Comparison of ENCODE assay signal across 20 cellular contexts in genomic region chr15:95869920-95870319, GRCh38.
A peak's percentile ranks its signal among the peaks of the same experiment; 100 is the strongest.
DNase-seq lines count a peak whose midpoint lies in the region; ATAC-seq and TF ChIP-seq lines count a peak whose summit lies in the region.
"Had no signal": no experiment of that assay in that cellular context is flagged by ENCODE, and none has a peak within 500 bp of the region (broad histone marks: within the 10 kb centered on the region; RNA-seq: fewer than 3 reads in every experiment).

No MANE protein-coding gene starts in this region.

- H2BK5ac ChIP-seq in IMR-90 (ENCODE audit: low read depth, low read length, poor library complexity, severe bottlenecking), result no peak overlapping the region

- no peak overlapping the region for H2AK9ac ChIP-seq in IMR-90 (replicated peaks; ENCODE audit: low read depth, low read length, poor library complexity)

- H3K27me3 ChIP-seq in DND-41 (ENCODE audit: insufficient read depth, low read length, poor library complexity), result no peaks in the 10 kb centered on the region
- no peaks in the 10 kb centered on the region for H3K27me3 ChIP-seq in IMR-90 (ENCODE audit: control insufficient read depth, insufficient read depth, low read length)
- H3K27me3 ChIP-seq: foreskin keratinocyte, hepatocyte, pancreas, sigmoid colon, testis had no signal

- intact Hi-C loops in IMR-90 (cut with micrococcal nuclease) (no loop called here), mucosa of descending colon (cut with DNase I, micrococcal nuclease) (no loop called here), posterior cingulate gyrus (cut with DNase I) (no loop called here)
- intact Hi-C loops in activated T-helper 2 cell treated with anti-CD3 and anti-CD28 coated beads, Interferon-gamma antibody, Interleukin-2, Interleukin-4, amounts not matched to agents 10 μg/mL and 5 μg/mL and 100 μg/mL, durations not matched to agents 14 hours and 24 hours and 36 hours (cut with micrococcal nuclease), result loop anchor here (5.0 to 10.0 kb wide), 2 partner anchors 33 to 585 kb away; no protein-coding TSS in a partner anchor

- TF ChIP-seq CTCF in DND-41 (IDR thresholded peaks at IDR 0.05; ENCODE audit: borderline replicate concordance, extremely low read depth, low read length, poor library complexity, severe bottlenecking), result no peak
- no peak for TF ChIP-seq CTCF in IMR-90 (conservative IDR thresholded peaks at IDR 0.05; ENCODE audit: low read depth, low read length)
- no peak for TF ChIP-seq CTCF in nephron progenitor cell (IDR thresholded peaks at IDR 0.05)
- TF ChIP-seq CTCF in mucosa of descending colon (IDR thresholded peaks at IDR 0.05), result no peak

- H3K14ac ChIP-seq in IMR-90 (replicated peaks; ENCODE audit: low read depth, low read length), result no peak overlapping the region

- no peak overlapping the region for H4K5ac ChIP-seq in IMR-90 (ENCODE audit: low read depth, low read length)

- H3K79me2 ChIP-seq in DND-41 (ENCODE audit: insufficient read depth, low read length), result no peaks in the 10 kb centered on the region
- H3K79me2 ChIP-seq: hepatocyte had no signal

- H3K9me3 ChIP-seq in DND-41 (ENCODE audit: insufficient read depth, low read length, severe bottlenecking), result no peaks in the 10 kb centered on the region
- H3K9me3 ChIP-seq in IMR-90 (ENCODE audit: control insufficient read depth, insufficient read depth, low read length), result no peaks in the 10 kb centered on the region
- no peaks in the 10 kb centered on the region for H3K9me3 ChIP-seq in mucosa of descending colon
- H3K9me3 ChIP-seq: pancreas, sigmoid colon, testis had no signal

- H3K4me2 ChIP-seq in DND-41 (ENCODE audit: insufficient read depth, low read length), result peak overlapping the region; percentile 60
- no peak overlapping the region for H3K4me2 ChIP-seq in IMR-90 (ENCODE audit: low read depth, low read length)
- H3K4me2 ChIP-seq: hepatocyte had no signal

- TF ChIP-seq POLR2A in IMR-90 (IDR thresholded peaks at IDR 0.05; ENCODE audit: low read depth, low read length), result no peak

- no peak overlapping the region for H3K56ac ChIP-seq in IMR-90 (ENCODE audit: extremely low read depth, insufficient read depth, low read length)

- H2AFZ ChIP-seq in DND-41 (ENCODE audit: low read depth, low read length) (0 out of 2 replicates have a peak overlapping the region, but pooled peaks have one; percentile 42), IMR-90 (replicated peaks; ENCODE audit: low read length, poor library complexity) (no peak overlapping the region)
- H2AFZ ChIP-seq: hepatocyte had no signal

- CTCF ChIA-PET in IMR-90 (lab: Yijun Ruan, JAX), result interaction anchor here (0.5 kb wide), 1 partner anchor 109 kb away, joined by 3 read pairs; no protein-coding TSS in a partner anchor

- H3K4me3 ChIP-seq in DND-41 (ENCODE audit: low read depth in 1 of 2, low read length in 2 of 2) (peak overlapping the region in 1 of 2 experiments; percentile 41; a peak in 2 of 4 replicates), IMR-90 (ENCODE audit: insufficient read depth, low read depth, low read length) (no peak overlapping the region), mucosa of descending colon (no peak overlapping the region)
- H3K4me3 ChIP-seq: dorsolateral prefrontal cortex, hepatocyte, pancreas, sigmoid colon had no signal

- H3K23ac ChIP-seq in IMR-90 (ENCODE audit: low read depth, low read length), result no peak overlapping the region

- dilution Hi-C loops in IMR-90 (cut with HindIII; ENCODE audit: low sequenced_read_pairs, unreplicated experiment), result no loop called here

- no peak overlapping the region for H3K18ac ChIP-seq in IMR-90 (ENCODE audit: low read depth, low read length)

- peak overlapping the region; percentile 82 for H3K27ac ChIP-seq in DND-41 (ENCODE audit: low read length)
- H3K27ac ChIP-seq in IMR-90 (ENCODE audit: insufficient read depth, low read length), result no peak overlapping the region
- H3K27ac ChIP-seq: dorsolateral prefrontal cortex, epithelial cell of prostate, foreskin keratinocyte, hepatocyte, pancreas, sigmoid colon had no signal

- H3K36me3 ChIP-seq in DND-41 (ENCODE audit: insufficient read depth, low read length) (no peaks in the 10 kb centered on the region), IMR-90 (ENCODE audit: control insufficient read depth, insufficient read depth, low read length) (no peaks in the 10 kb centered on the region), mucosa of descending colon (ENCODE audit: low read depth) (no peaks in the 10 kb centered on the region)
- H3K36me3 ChIP-seq: pancreas, sigmoid colon had no signal

- no peaks in the 10 kb centered on the region for H3K9me1 ChIP-seq in IMR-90 (ENCODE audit: insufficient read depth, low read length)

- peaks cover 62% of the 10 kb centered on the region for H3K4me1 Mint-ChIP-seq in activated T-helper 2 cell treated with anti-CD3 and anti-CD28 coated beads, Interferon-gamma antibody, Interleukin-2, Interleukin-4, amounts not matched to agents 10 μg/mL and 5 μg/mL and 100 μg/mL, durations not matched to agents 14 hours and 24 hours and 36 hours (ENCODE audit: low read depth)
- H3K4me1 Mint-ChIP-seq in nephron progenitor cell, result peaks cover 63% of the 10 kb centered on the region

- H2AK5ac ChIP-seq in IMR-90 (ENCODE audit: low read depth, low read length), result peak overlapping the region; percentile 11; the same call in 1 of the 2 replicates

- H3K79me1 ChIP-seq in IMR-90 (ENCODE audit: low read depth in 1 of 2, low read length in 2 of 2), result no peaks in the 10 kb centered on the region

- peak overlapping the region; percentile 45 for H3K4me3 Mint-ChIP-seq in activated T-helper 2 cell treated with anti-CD3 and anti-CD28 coated beads, Interferon-gamma antibody, Interleukin-2, Interleukin-4, amounts not matched to agents 10 μg/mL and 5 μg/mL and 100 μg/mL, durations not matched to agents 14 hours and 24 hours and 36 hours (ENCODE audit: low read depth)
- no peak overlapping the region for H3K4me3 Mint-ChIP-seq in nephron progenitor cell

- no peak overlapping the region for H4K8ac ChIP-seq in IMR-90 (ENCODE audit: low read depth in 2 of 2, low read length in 2 of 2)

- H2BK20ac ChIP-seq in IMR-90 (ENCODE audit: low read depth, low read length), result no peak overlapping the region

- H3K9ac ChIP-seq in DND-41 (ENCODE audit: low read depth, low read length), result peak overlapping the region; percentile 32
- H3K9ac ChIP-seq in IMR-90 (ENCODE audit: low read depth, low read length), result no peak overlapping the region

- ATAC-seq in DND-41 (ENCODE audit: insufficient read depth, low read depth) (peak; percentile 83), IMR-90 (ENCODE audit: low read depth) (no peak), mucosa of descending colon (no peak)
- ATAC-seq: foreskin keratinocyte, pancreas had no signal

- BruUV-seq in IMR-90 (replicated peaks; lab: Mats Ljungman, UMichigan), result no TSS peak

- WGBS in IMR-90 (ENCODE audit: extremely low coverage in 2 of 2, insufficient read length in 1 of 2), 2 experiments, result no CpG with 5 or more reads among the region's 5 CpGs

- DNase-seq in DND-41 (peak; percentile 59), IMR-90 (no peak), nephron progenitor cell (no peak), mucosa of descending colon (no peak), posterior cingulate gyrus (no peak), putamen (ENCODE audit: low spot score) (no peak)
- DNase-seq in activated T-helper 2 cell treated with anti-CD3 and anti-CD28 coated beads, Interferon-gamma antibody, Interleukin-2, Interleukin-4, amounts not matched to agents 10 μg/mL and 5 μg/mL and 100 μg/mL, durations not matched to agents 14 hours and 24 hours and 36 hours (ENCODE audit: low spot score), result no peak
- DNase-seq: activated CD4-positive, CD25-positive, alpha-beta regulatory T cell treated with anti-CD3 and anti-CD28 coated beads, Interleukin-2, amount 50 U/mL, for 72 hours; activated CD8-positive, alpha-beta memory T cell treated with anti-CD3 and anti-CD28 coated beads, Interleukin-2, amount 50 U/mL, for 48 hours; aorta; dorsolateral prefrontal cortex; foreskin keratinocyte; H7; NCI-H1417; NCI-H510A treated with DMSO at 0.1 percent for 48 hours; pancreas; sigmoid colon; testis had no signal

- no peak for TF ChIP-seq RAD21 in IMR-90 (IDR thresholded peaks at IDR 0.05; ENCODE audit: low read length)

- H3K9me3 Mint-ChIP-seq in activated T-helper 2 cell treated with anti-CD3 and anti-CD28 coated beads, Interferon-gamma antibody, Interleukin-2, Interleukin-4, amounts not matched to agents 10 μg/mL and 5 μg/mL and 100 μg/mL, durations not matched to agents 14 hours and 24 hours and 36 hours, result no peaks in the 10 kb centered on the region
- no peaks in the 10 kb centered on the region for H3K9me3 Mint-ChIP-seq in nephron progenitor cell

- in situ Hi-C loops in IMR-90 (cut with MboI; ENCODE audit: low sequenced_read_pairs), result no loop called here

- H3K27me3 Mint-ChIP-seq in activated T-helper 2 cell treated with anti-CD3 and anti-CD28 coated beads, Interferon-gamma antibody, Interleukin-2, Interleukin-4, amounts not matched to agents 10 μg/mL and 5 μg/mL and 100 μg/mL, durations not matched to agents 14 hours and 24 hours and 36 hours (ENCODE audit: low read depth), result peaks cover 25% of the 10 kb centered on the region
- H3K27me3 Mint-ChIP-seq in nephron progenitor cell (ENCODE audit: low read depth, poor library complexity), result peaks cover 3% of the 10 kb centered on the region

- H2BK120ac ChIP-seq in IMR-90 (ENCODE audit: low read depth, low read length), result no peak overlapping the region

- H3K27ac Mint-ChIP-seq in activated T-helper 2 cell treated with anti-CD3 and anti-CD28 coated beads, Interferon-gamma antibody, Interleukin-2, Interleukin-4, amounts not matched to agents 10 μg/mL and 5 μg/mL and 100 μg/mL, durations not matched to agents 14 hours and 24 hours and 36 hours, result no peak overlapping the region
- H3K27ac Mint-ChIP-seq in nephron progenitor cell, result peak overlapping the region; percentile 84

- no peak overlapping the region for H2BK15ac ChIP-seq in IMR-90 (ENCODE audit: low read depth, low read length)

- no peak overlapping the region for H4K91ac ChIP-seq in IMR-90 (ENCODE audit: insufficient read depth, low read depth, low read length)

- H3K4me1 ChIP-seq in DND-41 (ENCODE audit: insufficient read depth, low read length), result peaks cover 91% of the 10 kb centered on the region
- peaks cover 2% of the 10 kb centered on the region; the same call in 1 of the 2 replicates for H3K4me1 ChIP-seq in IMR-90 (ENCODE audit: control insufficient read depth, insufficient read depth, low read length)
- no peaks in the 10 kb centered on the region for H3K4me1 ChIP-seq in mucosa of descending colon (ENCODE audit: low read depth)
- H3K4me1 ChIP-seq: foreskin keratinocyte, pancreas, testis had no signal

- H4K20me1 ChIP-seq in DND-41 (ENCODE audit: insufficient read depth, low read length) (no peaks in the 10 kb centered on the region), IMR-90 (ENCODE audit: insufficient read depth, low read length) (no peaks in the 10 kb centered on the region)

- POLR2A ChIA-PET in IMR-90 (lab: Charles Lee; ENCODE audit: unreplicated experiment), result no interaction called here

- H3K36me3 Mint-ChIP-seq in activated T-helper 2 cell treated with anti-CD3 and anti-CD28 coated beads, Interferon-gamma antibody, Interleukin-2, Interleukin-4, amounts not matched to agents 10 μg/mL and 5 μg/mL and 100 μg/mL, durations not matched to agents 14 hours and 24 hours and 36 hours (ENCODE audit: low read depth), result no peaks in the 10 kb centered on the region
- H3K36me3 Mint-ChIP-seq in nephron progenitor cell (ENCODE audit: low read depth), result no peaks in the 10 kb centered on the region

- H3K4ac ChIP-seq in IMR-90 (ENCODE audit: low read depth, low read length), result no peak overlapping the region
